ENCODE assay signal across 8 cellular contexts in the genomic region with DNA sequence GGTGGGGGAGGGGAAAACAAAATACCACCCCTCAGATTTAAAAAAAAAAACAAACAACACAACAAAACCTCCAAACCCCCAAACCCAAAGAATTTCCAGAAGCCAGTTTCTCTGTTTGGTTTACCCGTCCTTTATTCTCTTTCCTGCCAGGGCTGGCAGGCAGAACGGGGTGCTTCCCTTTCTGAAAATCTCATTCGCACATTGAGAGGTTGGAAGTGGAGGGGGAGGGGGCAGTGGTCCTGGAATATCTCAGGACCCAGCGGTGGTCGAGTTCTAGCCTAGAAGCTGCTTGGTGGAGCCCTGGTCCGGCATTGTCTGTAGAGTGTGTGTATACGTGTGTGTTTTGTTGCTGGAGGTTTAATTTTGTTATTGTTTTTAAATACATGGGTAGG. TPM values are rescaled to one million over a fixed set of nuclear protein-coding genes. Genes with fewer than 3 reads are reported as not detected.
A peak's percentile ranks its signal among the peaks of the same experiment; 100 is the strongest.
DNase-seq lines count a peak whose midpoint lies in the region; ATAC-seq and TF ChIP-seq lines count a peak whose summit lies in the region.

No MANE protein-coding gene starts in this region.

- H3K27ac ChIP-seq in SK-N-SH (ENCODE audit: low read depth in 2 of 2, low read length in 1 of 2) (peak overlapping the region; percentile 26 to 74; a peak in 3 of 4 replicates), gastrocnemius medialis (peak overlapping the region; percentile 1 to 71 (median 68))

- peak overlapping the region; percentile 75 to 82 for H3K4me3 ChIP-seq in SK-N-SH (ENCODE audit: low read depth in 2 of 2, low read length in 1 of 2)
- peak overlapping the region; percentile 69 for H3K4me3 ChIP-seq in fibroblast of pulmonary artery (replicated peaks; ENCODE audit: low read depth, low read length)
- peak overlapping the region; percentile 51 to 70 (median 60) for H3K4me3 ChIP-seq in gastrocnemius medialis

- no peak for TF ChIP-seq RAD21 in SK-N-SH (IDR thresholded peaks at IDR 0.05; ENCODE audit: low read length)

- POLR2A ChIA-PET in activated CD4-positive, alpha-beta T cell treated with anti-CD3 and anti-CD28 coated beads, Interleukin-2, amount 10 ng/mL, durations not matched to agents 7 days and 5 days (lab: Charles Lee), result interaction anchor here (0.7 kb wide), 1 partner anchor 24 kb away, joined by 3 read pairs; no protein-coding TSS in a partner anchor
- POLR2A ChIA-PET in SK-N-SH (lab: Yijun Ruan, JAX), result interaction anchor here (1.4 to 2.2 kb wide), 2 partner anchors 70 to 75 kb away, joined by 4 to 7 read pairs; no protein-coding TSS in a partner anchor

- peaks cover 23% of the 10 kb centered on the region for H3K36me3 Mint-ChIP-seq in activated CD4-positive, alpha-beta T cell treated with anti-CD3 and anti-CD28 coated beads, Interleukin-2, amount 10 ng/mL, durations not matched to agents 7 days and 5 days (ENCODE audit: low read depth)

- peak overlapping the region; percentile 85 for H3K4me3 Mint-ChIP-seq in activated CD4-positive, alpha-beta T cell treated with anti-CD3 and anti-CD28 coated beads, Interleukin-2, amount 10 ng/mL, durations not matched to agents 7 days and 5 days

- H3K9me2 ChIP-seq in SK-N-SH, result no peaks in the 10 kb centered on the region

- no peak for TF ChIP-seq CTCF in SK-N-SH (IDR thresholded peaks at IDR 0.05)
- no peak for TF ChIP-seq CTCF in fibroblast of pulmonary artery (IDR thresholded peaks at IDR 0.05; ENCODE audit: low read length, missing control alignments)
- no peak for TF ChIP-seq CTCF in gastrocnemius medialis (IDR thresholded peaks at IDR 0.05 in 4 of 5, conservative IDR thresholded peaks at IDR 0.05 in 1 of 5)

- peaks cover 5% of the 10 kb centered on the region for H3K9me3 Mint-ChIP-seq in activated CD4-positive, alpha-beta T cell treated with anti-CD3 and anti-CD28 coated beads, Interleukin-2, amount 10 ng/mL, durations not matched to agents 7 days and 5 days

- H3K27ac Mint-ChIP-seq in activated CD4-positive, alpha-beta T cell treated with anti-CD3 and anti-CD28 coated beads, Interleukin-2, amount 10 ng/mL, durations not matched to agents 7 days and 5 days, result peak overlapping the region; percentile 90

- CTCF ChIA-PET in activated CD4-positive, alpha-beta T cell treated with anti-CD3 and anti-CD28 coated beads, Interleukin-2, amount 10 ng/mL, durations not matched to agents 7 days and 5 days (lab: Charles Lee), result interaction anchor here (1.0 to 1.2 kb wide), 2 partner anchors 14 to 17 kb away, joined by 3 to 5 read pairs; no protein-coding TSS in a partner anchor
- CTCF ChIA-PET in SK-N-SH (lab: Yijun Ruan, JAX), result interaction anchor here (0.6 to 1.4 kb wide), 4 partner anchors 64 to 177 kb away, joined by 3 to 4 read pairs (median 4); no protein-coding TSS in a partner anchor

- H3F3A ChIP-seq in SK-N-SH (replicated peaks; ENCODE audit: insufficient read depth), result peaks cover 5% of the 10 kb centered on the region

- no peak for DNase-seq in activated CD4-positive, alpha-beta T cell treated with anti-CD3 and anti-CD28 coated beads, Interleukin-2, amount 10 ng/mL, durations not matched to agents 7 days and 5 days
- no peak for DNase-seq in activated CD4-positive, alpha-beta T cell treated with anti-CD3 and anti-CD28 coated beads, Interleukin-2, amount 50 U/mL, for 4 hours
- DNase-seq in SK-N-SH, result no peak
- no peak for DNase-seq in fibroblast of pulmonary artery (ENCODE audit: low read depth)
- no peak for DNase-seq in gastrocnemius medialis
- DNase-seq in activated CD4-positive, alpha-beta T cell treated with anti-CD3 and anti-CD28 coated beads for 48 hours, result no peak
- DNase-seq in NCI-H2081 (lab: John Stamatoyannopoulos, UW), result no peak

- H3K9me3 ChIP-seq in SK-N-SH (no peaks in the 10 kb centered on the region), gastrocnemius medialis (no peaks in the 10 kb centered on the region)

- ATAC-seq in gastrocnemius medialis (no peak), GM21390 (IDR thresholded peaks at IDR 0.05; ENCODE audit: unreplicated experiment) (no peak)

- peaks cover 58% of the 10 kb centered on the region for H3K4me1 Mint-ChIP-seq in activated CD4-positive, alpha-beta T cell treated with anti-CD3 and anti-CD28 coated beads, Interleukin-2, amount 10 ng/mL, durations not matched to agents 7 days and 5 days

- peak overlapping the region; percentile 86 for H3K4me2 ChIP-seq in SK-N-SH

- H3K36me3 ChIP-seq in SK-N-SH (replicated peaks in 1 of 2; ENCODE audit: control insufficient read depth in 1 of 2, insufficient read depth in 2 of 2, low read length in 1 of 2) (no peaks in the 10 kb centered on the region), gastrocnemius medialis (no peaks in the 10 kb centered on the region)

- H3K27me3 Mint-ChIP-seq in activated CD4-positive, alpha-beta T cell treated with anti-CD3 and anti-CD28 coated beads, Interleukin-2, amount 10 ng/mL, durations not matched to agents 7 days and 5 days, result peaks cover 26% of the 10 kb centered on the region

- no peak for TF ChIP-seq POLR2A in gastrocnemius medialis (IDR thresholded peaks at IDR 0.05)

- H3K79me2 ChIP-seq in SK-N-SH (ENCODE audit: insufficient read depth), result peaks cover 56% of the 10 kb centered on the region

- no peak for TF ChIP-seq EP300 in SK-N-SH (IDR thresholded peaks at IDR 0.05; ENCODE audit: borderline replicate concordance in 1 of 2, low read depth in 1 of 2, low read length in 1 of 2)

- intact Hi-C loops in gastrocnemius medialis (cut with DNase I; ENCODE audit: low total_unique reads), result no loop called here

- H2AFZ ChIP-seq in SK-N-SH (ENCODE audit: low read depth), result peak overlapping the region; percentile 58; the same call in 1 of the 2 replicates

- peak overlapping the region; percentile 71 for H3K9ac ChIP-seq in SK-N-SH

- in situ Hi-C loops in gastrocnemius medialis (cut with MboI; ENCODE audit: low sequenced_read_pairs in 4 of 4), result no loop called here

- peaks cover 40% of the 10 kb centered on the region for H4K20me1 ChIP-seq in SK-N-SH (ENCODE audit: insufficient read depth)

- H3K4me1 ChIP-seq in SK-N-SH (ENCODE audit: control insufficient read depth in 1 of 2, insufficient read depth in 2 of 2, low read depth in 1 of 2, low read length in 1 of 2), result peaks cover 10 to 44% of the 10 kb centered on the region in 2 experiments; a peak in 3 of 4 replicates
- H3K4me1 ChIP-seq in gastrocnemius medialis, result no peaks in the 10 kb centered on the region

- no peaks in the 10 kb centered on the region for H3K27me3 ChIP-seq in SK-N-SH (ENCODE audit: insufficient read depth)
- no peaks in the 10 kb centered on the region for H3K27me3 ChIP-seq in gastrocnemius medialis

- WGBS in SK-N-SH (ENCODE audit: low lambda C conversion rate), result 2% methylated on average over 7 of the region's 7 CpGs

TF ChIP-seq in SK-N-SH, 30 proteins besides CTCF, POLR2A, EP300 and RAD21 (continues in another document):
- TF ChIP-seq GATA2 (CRISPR knock-in tag; IDR thresholded peaks at IDR 0.05) (no peak), RFX5 (IDR thresholded peaks at IDR 0.05; ENCODE audit: low read length) (no peak), REST (IDR thresholded peaks at IDR 0.05; ENCODE audit: low read depth, low read length) (no peak), CHD2 (IDR thresholded peaks at IDR 0.05; ENCODE audit: low read length, partially characterized antibody) (no peak), SMC3 (IDR thresholded peaks at IDR 0.05; ENCODE audit: low read depth, low read length) (no peak), FOXJ3 (CRISPR knock-in tag; IDR thresholded peaks at IDR 0.05) (no peak), JUND (IDR thresholded peaks at IDR 0.05) (no peak), USF1 (IDR thresholded peaks at IDR 0.05; ENCODE audit: borderline replicate concordance, low read depth) (no peak)

RNA-seq across cellular contexts. Expression of gene CMIP, which starts 1.3 kb away (rescaled TPM):
- 10 to 100 TPM; 44.7 to 46.8 TPM for total RNA-seq in activated CD4-positive, alpha-beta T cell treated with anti-CD3 and anti-CD28 coated beads, Interleukin-2, amount 10 ng/mL, durations not matched to agents 7 days and 5 days
- 2.4 and 5.4 TPM in 2 replicates for polyA plus RNA-seq in SK-N-SH (2012; rRNA removed)
- polyA plus RNA-seq in SK-N-SH (2012; cell fraction: cytosol; rRNA removed), result 3.9 and 6.2 TPM in 2 replicates
- 9.8 and 13.9 TPM in 2 replicates for polyA plus RNA-seq in SK-N-SH (2012; cell fraction: nucleus; rRNA removed)
- total RNA-seq in gastrocnemius medialis, result 1 to 10 TPM in 3 of 4 donors, under 1 TPM in 1; 0.90 to 5.1 (median 2.7) TPM

Comparison
In these comparisons a context has a peak if more than half of its experiments do, and no peak if none do; other contexts are left out.
1. RNA of gene CMIP, which starts 1.3 kb away (total RNA-seq): 44.7 to 46.8 TPM in activated CD4-positive, alpha-beta T cell treated with anti-CD3 and anti-CD28 coated beads, Interleukin-2, amount 10 ng/mL, durations not matched to agents 7 days and 5 days; 0.90 to 5.1 TPM in gastrocnemius medialis; every median in the first group is over 4 times any median in the second.
2. Peak in every context shown above with its lines, with median percentiles within 50 percentile points of each other: H3K4me3 ChIP-seq.